Comparison of ENCODE assay signal across 20 cellular contexts in the genomic region with DNA sequence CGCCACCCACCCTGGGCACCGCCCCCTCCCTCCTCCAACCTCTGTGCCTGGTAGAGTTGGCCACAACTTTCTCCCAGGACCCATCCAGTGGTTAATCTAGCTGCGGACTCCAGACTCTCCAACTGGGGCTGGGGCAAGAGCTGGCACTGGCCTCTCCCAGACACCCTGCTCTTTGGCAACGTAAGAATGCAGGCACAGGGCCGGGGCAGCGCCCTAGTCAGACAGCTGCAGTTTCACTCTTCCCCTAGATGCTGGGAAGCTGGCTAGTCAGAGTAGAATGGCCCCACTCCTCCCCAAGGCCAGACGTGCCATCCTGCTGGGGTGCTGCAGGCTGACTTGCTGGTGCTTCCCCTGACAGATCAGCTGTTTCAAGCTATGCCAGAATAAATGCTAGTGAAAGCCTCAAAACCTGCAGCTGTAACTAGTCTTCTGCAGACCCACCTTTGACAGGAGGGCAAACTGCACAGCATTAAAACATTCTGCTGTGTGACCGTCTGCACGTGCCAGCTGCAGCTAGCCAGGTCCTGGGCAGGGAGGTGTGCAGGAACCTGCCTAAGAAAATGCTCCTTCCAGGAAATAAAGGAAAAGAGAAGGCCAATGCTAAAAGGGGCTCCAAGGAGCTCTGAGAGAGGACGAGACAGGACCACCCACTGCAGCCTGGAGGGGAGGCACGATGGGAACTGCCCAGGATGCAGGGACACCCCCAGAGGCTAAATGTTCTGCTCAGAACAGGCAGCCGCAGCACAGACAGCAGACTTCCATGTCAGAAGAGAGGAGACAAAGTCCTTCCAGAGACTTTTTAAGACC. TPM values are rescaled to one million over a fixed set of nuclear protein-coding genes. Genes with fewer than 3 reads are reported as not detected.
DNase-seq lines count a peak whose midpoint lies in the region; ATAC-seq, FAIRE-seq and TF ChIP-seq lines count a peak whose summit lies in the region.
"Had no signal": no experiment of that assay in that cellular context is flagged by ENCODE, and none has a peak within 500 bp of the region (broad histone marks: within the 10 kb centered on the region; RNA-seq: fewer than 3 reads in every experiment).

No MANE protein-coding gene starts in this region.

- peak overlapping the region in 1 of 2 donors; percentile 0 for H3K9ac ChIP-seq in kidney (ENCODE audit: low read length in 2 of 2)

- no peak overlapping the region for H3K4me2 ChIP-seq in osteoblast (ENCODE audit: insufficient read depth, low read length)

- intact Hi-C loops in kidney (cut with DNase I) = no loop called here

- peaks cover 27% of the 10 kb centered on the region for H4K20me1 ChIP-seq in osteoblast (ENCODE audit: insufficient read depth, low read length)

- peak; percentile 13 for DNase-seq in A172 (ENCODE audit: low spot score)
- peak; percentile 19 for DNase-seq in NCI-H69 (lab: John Stamatoyannopoulos, UW)
- DNase-seq in kidney = no peak
- DNase-seq in osteoblast (ENCODE audit: insufficient read length, low spot score, missing footprints) = peak; percentile 84
- no peak for DNase-seq in stimulated activated CD4-positive, alpha-beta T cell treated with anti-CD3 and anti-CD28 coated beads, Interleukin-12 subunit alpha, Interleukin-12 subunit beta, amount 100 ng/mL, for 4 hours
- DNase-seq in H4 (ENCODE audit: low spot score) = no peak
- no peak for DNase-seq in KBM-7
- DNase-seq: activated CD4-positive, alpha-beta T cell treated with anti-CD3 and anti-CD28 coated beads, Interleukin-2, amount 50 U/mL, for 48 hours; activated naive CD4-positive, alpha-beta T cell treated with anti-CD3 and anti-CD28 coated beads, Interleukin-2, amount 10 ng/mL, durations not matched to agents 7 days and 5 days; CD4-positive, CD25-positive, alpha-beta regulatory T cell; HCEC 1CT; hippocampal formation; KG1; NCI-H1092; NCI-H2081; NCI-H510A treated with DMSO at 0.1 percent for 48 hours; ovary; thyroid gland had no signal

- H2AFZ ChIP-seq in osteoblast (ENCODE audit: low read length) = no peak overlapping the region

- H3K27me3 ChIP-seq in osteoblast (ENCODE audit: insufficient read depth, low read length) = no peaks in the 10 kb centered on the region
- H3K27me3 ChIP-seq: ovary, thyroid gland had no signal

- peak overlapping the region; percentile 8 to 24 for H3K4me3 ChIP-seq in kidney (ENCODE audit: low read length in 2 of 2)
- no peak overlapping the region for H3K4me3 ChIP-seq in osteoblast (ENCODE audit: insufficient read depth, low read length)
- H3K4me3 ChIP-seq: ovary, thyroid gland had no signal

- in situ Hi-C loops in KBM-7 (cut with MboI; ENCODE audit: low pct_unique_long_range_greater_than_20kb, low sequenced_read_pairs) = no loop called here

- ATAC-seq in HG03565 (IDR thresholded peaks at IDR 0.05; ENCODE audit: unreplicated experiment) = no peak
- ATAC-seq: stimulated activated effector memory CD8-positive, alpha-beta T cell treated with anti-CD3 and anti-CD28 coated beads, Interleukin-12 subunit alpha, Interleukin-12 subunit beta, amount 100 ng/mL, for 72 hours had no signal

- no peak for FAIRE-seq in kidney (lab: Jason Lieb, UNC)

- H3K27ac ChIP-seq in kidney (ENCODE audit: low read depth in 2 of 2, low read length in 2 of 2) = peak overlapping the region; percentile 38 to 76
- no peak overlapping the region for H3K27ac ChIP-seq in osteoblast (ENCODE audit: low read depth, low read length)
- H3K27ac ChIP-seq: ovary, thyroid gland had no signal

- H3K4me1 ChIP-seq in kidney (ENCODE audit: control insufficient read depth in 1 of 2, insufficient read depth in 1 of 2, low read depth in 1 of 2, low read length in 2 of 2) (peaks cover 55 to 75% of the 10 kb centered on the region in 2 donors), osteoblast (ENCODE audit: insufficient read depth, low read length) (peaks cover 11% of the 10 kb centered on the region)

- no peaks in the 10 kb centered on the region for H3K9me3 ChIP-seq in kidney (ENCODE audit: control insufficient read depth in 1 of 2, low read length in 2 of 2)
- H3K9me3 ChIP-seq in osteoblast (ENCODE audit: low read depth, low read length) = no peaks in the 10 kb centered on the region
- H3K9me3 ChIP-seq: ovary, thyroid gland had no signal

- H3K79me2 ChIP-seq in osteoblast (ENCODE audit: insufficient read depth, low read length) = peaks cover 37% of the 10 kb centered on the region

- TF ChIP-seq CTCF in kidney (IDR thresholded peaks at IDR 0.05; ENCODE audit: borderline replicate concordance, extremely low read depth, insufficient read depth) = no peak
- no peak for TF ChIP-seq CTCF in osteoblast (IDR thresholded peaks at IDR 0.05; ENCODE audit: extremely low read depth, low read depth, low read length)

- H3K36me3 ChIP-seq in kidney (ENCODE audit: control insufficient read depth in 1 of 2, insufficient read depth in 2 of 2, low read length in 2 of 2) (no peaks in the 10 kb centered on the region), osteoblast (ENCODE audit: insufficient read depth, low read length) (no peaks in the 10 kb centered on the region)
- H3K36me3 ChIP-seq: ovary, thyroid gland had no signal

RNA-seq across cellular contexts. Expression of gene HSPA12A, which starts 21.9 kb away (rescaled TPM):
- 9.7 and 12.1 TPM in 2 replicates for total RNA-seq in A172 (2014; rRNA removed; shearing (Covaris generic))
- total RNA-seq in kidney (33.5 TPM), osteoblast (10.0 and 10.9 TPM in 2 replicates)
- polyA plus RNA-seq in kidney (ENCODE audit: insufficient read depth, low read depth, low replicate concordance) = 18.9 TPM
- 5.4 and 5.5 TPM in 2 replicates for total RNA-seq in H4 (2014; rRNA removed; shearing (Covaris generic))

Comparison
In these comparisons a context has a peak if more than half of its experiments do, and no peak if none do; other contexts are left out.
1. DNase-seq: peak in A172 (single experiment), NCI-H69 (single experiment) and osteoblast (single experiment); none in kidney (single experiment), stimulated activated CD4-positive, alpha-beta T cell treated with anti-CD3 and anti-CD28 coated beads, Interleukin-12 subunit alpha, Interleukin-12 subunit beta, amount 100 ng/mL, for 4 hours (single experiment), H4 (single experiment) and KBM-7 (single experiment).